Comparison of ENCODE assay signal across 1 cellular context in genomic region chr6:129671442-129672344, GRCh38.
A peak's percentile ranks its signal among the peaks of the same experiment; 100 is the strongest.
TF ChIP-seq lines count a peak whose summit lies in the region.

No MANE protein-coding gene starts in this region.

TF ChIP-seq in GM12878, 131 proteins besides CTCF, POLR2A, EP300 and RAD21 (continued from another document and continues in another):
- TF ChIP-seq ZBTB33 (IDR thresholded peaks at IDR 0.05) (no peak), IKZF1 (conservative IDR thresholded peaks at IDR 0.05) (peak; percentile 69; the same call in 1 of the 2 replicates), KAT2A (conservative IDR thresholded peaks at IDR 0.05; ENCODE audit: control insufficient read depth, low read depth, low read length) (no peak), ATF2 (IDR thresholded peaks at IDR 0.05; ENCODE audit: low read length) (peak; percentile 75), SUPT20H (IDR thresholded peaks at IDR 0.05; ENCODE audit: borderline replicate concordance, control insufficient read depth, low read depth, low read length) (no peak), NR2C2 (IDR thresholded peaks at IDR 0.05; ENCODE audit: borderline replicate concordance, control insufficient read depth, insufficient read length, low read depth) (no peak), BCLAF1 (IDR thresholded peaks at IDR 0.05) (no peak), IRF4 (IDR thresholded peaks at IDR 0.05; ENCODE audit: low read depth, low read length) (peak; percentile 70), CUX1 (IDR thresholded peaks at IDR 0.05; ENCODE audit: insufficient replicate concordance, low read depth, low read length) (no peak), IRF3 (IDR thresholded peaks at IDR 0.05) (no peak), YBX1 (IDR thresholded peaks at IDR 0.05) (no peak), LARP7 (IDR thresholded peaks at IDR 0.05) (0 out of 2 replicates have a peak, but pooled peaks have one; percentile 33), NR2C1 (IDR thresholded peaks at IDR 0.05) (no peak), KDM1A (IDR thresholded peaks at IDR 0.05; ENCODE audit: borderline replicate concordance) (no peak), IKZF2 (IDR thresholded peaks at IDR 0.05) (peak; percentile 66 to 86), RELB (IDR thresholded peaks at IDR 0.05; ENCODE audit: low read depth) (peak; percentile 53; the same call in 1 of the 2 replicates), ASH2L (IDR thresholded peaks at IDR 0.05; ENCODE audit: borderline replicate concordance, low read depth) (no peak), YY1 (IDR thresholded peaks at IDR 0.05; ENCODE audit: low read depth, low read length) (peak; percentile 30; the same call in 1 of the 2 replicates), MTA2 (IDR thresholded peaks at IDR 0.05; ENCODE audit: low read depth) (peak; percentile 74), MYC (IDR thresholded peaks at IDR 0.05; ENCODE audit: insufficient read depth, insufficient read length, insufficient replicate concordance, low read length, severe bottlenecking) (no peak), BHLHE40 (IDR thresholded peaks at IDR 0.05; ENCODE audit: borderline replicate concordance in 1 of 2, low read depth in 2 of 2, low read length in 1 of 2) (peak; percentile 55 to 70; a peak in 3 of 4 replicates), ZNF687 (IDR thresholded peaks at IDR 0.05) (peak; percentile 81), KLF5 (IDR thresholded peaks at IDR 0.05; ENCODE audit: partially characterized antibody) (no peak), SUZ12 (IDR thresholded peaks at IDR 0.05; ENCODE audit: unreplicated experiment) (no peak), EGR1 (IDR thresholded peaks at IDR 0.05; ENCODE audit: borderline replicate concordance in 1 of 2, low read depth in 2 of 2, low read length in 2 of 2) (peak in 1 of 2 experiments; percentile 66; a peak in 2 of 3 replicates), TAF1 (IDR thresholded peaks at IDR 0.05; ENCODE audit: borderline replicate concordance, low read depth, low read length) (no peak), CEBPB (IDR thresholded peaks at IDR 0.05; ENCODE audit: borderline replicate concordance in 1 of 2, low read depth in 2 of 2, low read length in 2 of 2) (no peak; a peak in 1 of 4 replicates), TCF3 (IDR thresholded peaks at IDR 0.05; ENCODE audit: borderline replicate concordance, insufficient read depth, low read depth, low read length) (peak; percentile 14; the same call in 1 of the 2 replicates), ATF3 (IDR thresholded peaks at IDR 0.05; ENCODE audit: borderline replicate concordance, extremely low read depth, low read depth, low read length) (no peak), SPI1 (IDR thresholded peaks at IDR 0.05; ENCODE audit: borderline replicate concordance, insufficient read depth, low read depth, low read length) (peak; percentile 52; the same call in 1 of the 2 replicates), TCF12 (IDR thresholded peaks at IDR 0.05; ENCODE audit: low read depth, low read length) (peak; percentile 27; the same call in 1 of the 2 replicates), CREB1 (IDR thresholded peaks at IDR 0.05; ENCODE audit: low read depth) (peak; percentile 72), PML (IDR thresholded peaks at IDR 0.05; ENCODE audit: low read length) (peak; percentile 52; the same call in 1 of the 2 replicates), NBN (IDR thresholded peaks at IDR 0.05) (peak; percentile 93), SMC3 (IDR thresholded peaks at IDR 0.05; ENCODE audit: borderline replicate concordance, low read length) (peak; percentile 65; the same call in 1 of the 2 replicates), MEF2A (IDR thresholded peaks at IDR 0.05; ENCODE audit: insufficient read depth, low read depth, low read length) (peak; percentile 54; the same call in 1 of the 2 replicates), PAX5 (IDR thresholded peaks at IDR 0.05; ENCODE audit: borderline replicate concordance, low read depth, low read length) (peak; percentile 59; the same call in 1 of the 2 replicates), FOXK2 (IDR thresholded peaks at IDR 0.05) (no peak), ZNF207 (IDR thresholded peaks at IDR 0.05; ENCODE audit: borderline replicate concordance) (0 out of 2 replicates have a peak, but pooled peaks have one; percentile 47), GATAD2B (conservative IDR thresholded peaks at IDR 0.05; ENCODE audit: low read depth) (peak; percentile 45; the same call in 1 of the 2 replicates), ZZZ3 (IDR thresholded peaks at IDR 0.05; ENCODE audit: control insufficient read depth, insufficient read length, low read depth) (no peak)
